Comparison of ENCODE assay signal across 9 cellular contexts in genomic region chr9:109499631-109500120, GRCh38. TPM values are rescaled to one million over a fixed set of nuclear protein-coding genes. Genes with fewer than 3 reads are reported as not detected.
DNase-seq lines count a peak whose midpoint lies in the region; ATAC-seq and TF ChIP-seq lines count a peak whose summit lies in the region.
"Had no signal": no experiment of that assay in that cellular context is flagged by ENCODE, and none has a peak within 500 bp of the region (broad histone marks: within the 10 kb centered on the region; RNA-seq: fewer than 3 reads in every experiment).

No MANE protein-coding gene starts in this region.

- H3K9me3 ChIP-seq in duodenal mucosa (ENCODE audit: control insufficient read depth in 1 of 2, low read length in 2 of 2) (no peaks in the 10 kb centered on the region), lower lobe of right lung (no peaks in the 10 kb centered on the region)

- ATAC-seq in lower lobe of right lung (peak; percentile 92 to 95), GM21515 (IDR thresholded peaks at IDR 0.05; ENCODE audit: unreplicated experiment) (no peak), GM18502 (IDR thresholded peaks at IDR 0.05; ENCODE audit: poor library complexity, unreplicated experiment) (no peak)

- intact Hi-C loops in lower lobe of right lung (cut with DNase I), result no loop called here

- no peak overlapping the region for H3K27ac ChIP-seq in duodenal mucosa (ENCODE audit: low read depth, low read length)
- H3K27ac ChIP-seq in lower lobe of right lung, result peak overlapping the region; percentile 49
- H3K27ac ChIP-seq: C4-2B had no signal

- H3K4me1 ChIP-seq in duodenal mucosa (ENCODE audit: control insufficient read depth in 1 of 2, insufficient read depth in 2 of 2, low read length in 2 of 2) (peaks cover 13 to 20% of the 10 kb centered on the region in 2 donors), lower lobe of right lung (peaks cover 17% of the 10 kb centered on the region)

- peak overlapping the region; percentile 28 to 48 for H3K9ac ChIP-seq in duodenal mucosa (ENCODE audit: low read depth in 1 of 2, low read length in 2 of 2)

- peak overlapping the region; percentile 64 to 69 for H3K4me3 ChIP-seq in duodenal mucosa (ENCODE audit: low read depth in 1 of 2, low read length in 2 of 2)
- H3K4me3 ChIP-seq in lower lobe of right lung, result peak overlapping the region; percentile 51

- no peaks in the 10 kb centered on the region for H3K36me3 ChIP-seq in duodenal mucosa (ENCODE audit: control insufficient read depth in 1 of 2, insufficient read depth in 2 of 2, low read length in 2 of 2)
- no peaks in the 10 kb centered on the region for H3K36me3 ChIP-seq in lower lobe of right lung

- peaks cover 7 to 17% of the 10 kb centered on the region in 2 donors for H3K27me3 ChIP-seq in duodenal mucosa (ENCODE audit: control insufficient read depth in 1 of 2, insufficient read depth in 2 of 2, low read length in 2 of 2)
- peaks cover 28% of the 10 kb centered on the region for H3K27me3 ChIP-seq in lower lobe of right lung (ENCODE audit: low read depth)

- peak; percentile 85 for DNase-seq in 8988T
- DNase-seq in NCI-H1105 (lab: John Stamatoyannopoulos, UW), result peak; percentile 26
- DNase-seq in lower lobe of right lung, result peak; percentile 79
- no peak for DNase-seq in SIG-M5 (lab: John Stamatoyannopoulos, UW)
- DNase-seq in GDM1 (lab: John Stamatoyannopoulos, UW), result no peak

- no peak for TF ChIP-seq CTCF in lower lobe of right lung (IDR thresholded peaks at IDR 0.05)

RNA-seq across cellular contexts. Expression of gene PTPN3, which starts 1.6 kb away (rescaled TPM):
- 13.4 TPM for total RNA-seq in lower lobe of right lung

Comparison
In these comparisons a context has a peak if more than half of its experiments do, and no peak if none do; other contexts are left out.
1. DNase-seq: peak in 8988T (single experiment), NCI-H1105 (single experiment) and lower lobe of right lung (single experiment); none in SIG-M5 (single experiment) and GDM1 (single experiment).
2. ATAC-seq: peak in lower lobe of right lung (2 of 2); none in GM21515 (single experiment) and GM18502 (single experiment).